9 cellular contexts compared by ENCODE assay signal in the genomic region with DNA sequence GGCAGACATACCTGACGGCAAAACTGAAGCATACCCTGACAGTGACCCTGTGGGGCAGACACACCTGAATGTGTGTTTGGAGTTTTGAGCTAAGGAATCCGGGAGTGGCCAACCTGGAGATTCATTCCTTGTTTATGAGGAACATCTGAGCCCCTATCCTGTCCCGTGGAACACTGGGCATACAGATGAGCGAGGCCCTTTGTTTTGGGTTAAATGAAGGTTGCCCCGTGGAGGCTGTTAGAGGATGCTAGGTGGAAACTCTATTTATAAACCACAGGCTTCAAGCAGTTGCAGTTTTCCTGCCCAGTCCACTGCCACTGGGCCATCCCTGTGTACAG. TPM values are rescaled to one million over a fixed set of nuclear protein-coding genes. Genes with fewer than 3 reads are reported as not detected.
DNase-seq lines count a peak whose midpoint lies in the region; ATAC-seq and TF ChIP-seq lines count a peak whose summit lies in the region.
"Had no signal": no experiment of that assay in that cellular context is flagged by ENCODE, and none has a peak within 500 bp of the region (broad histone marks: within the 10 kb centered on the region; RNA-seq: fewer than 3 reads in every experiment).

No MANE protein-coding gene starts in this region.

- H3K9ac ChIP-seq in fibroblast of lung (ENCODE audit: insufficient read depth, low read length) = peak overlapping the region; percentile 9

- H2AFZ ChIP-seq in fibroblast of lung (ENCODE audit: low read length) = no peak overlapping the region

- TF ChIP-seq POLR2A in stomach (IDR thresholded peaks at IDR 0.05) = no peak

- ATAC-seq in GM21825 (IDR thresholded peaks at IDR 0.05; ENCODE audit: unreplicated experiment) (no peak), left lung (no peak), HG02884 (IDR thresholded peaks at IDR 0.05; ENCODE audit: unreplicated experiment) (no peak)

- H3K36me3 ChIP-seq in fibroblast of lung (ENCODE audit: control insufficient read depth, insufficient read depth, low read length) (no peaks in the 10 kb centered on the region), stomach (peaks cover 0 to 10% (median 7%) of the 10 kb centered on the region in 4 donors), left lung (peaks cover 0 to 11% of the 10 kb centered on the region in 2 donors)

- DNase-seq in LHCN-M2 (ENCODE audit: low read depth) = peak; percentile 25
- DNase-seq in fibroblast of lung (ENCODE audit: low read depth in 2 of 2) = peak in 1 of 2 donors; percentile 36
- no peak for DNase-seq in stomach
- DNase-seq in left lung = no peak
- DNase-seq: NCI-H1417 treated with DMSO at 0.1 percent for 48 hours, NCI-H524 treated with DMSO at 0.1 percent for 48 hours had no signal

- no peaks in the 10 kb centered on the region for H3K27me3 ChIP-seq in fibroblast of lung (ENCODE audit: control insufficient read depth, insufficient read depth, low read length)
- H3K27me3 ChIP-seq in stomach = no peaks in the 10 kb centered on the region
- no peaks in the 10 kb centered on the region for H3K27me3 ChIP-seq in left lung

- TF ChIP-seq CTCF in WI38 (IDR thresholded peaks at IDR 0.05; ENCODE audit: low read depth, low read length) (no peak), fibroblast of lung (conservative IDR thresholded peaks at IDR 0.05 in 1 of 2, IDR thresholded peaks at IDR 0.05 in 1 of 2; ENCODE audit: low read depth in 1 of 2, low read length in 2 of 2) (no peak), stomach (IDR thresholded peaks at IDR 0.05) (no peak), left lung (IDR thresholded peaks at IDR 0.05) (no peak)

- H3K4me2 ChIP-seq in fibroblast of lung (ENCODE audit: extremely low read depth, insufficient read depth, low read length) = peak overlapping the region; percentile 86

- H3K9me3 ChIP-seq in fibroblast of lung (ENCODE audit: control insufficient read depth, insufficient read depth, low read depth, low read length) (no peaks in the 10 kb centered on the region), stomach (no peaks in the 10 kb centered on the region), left lung (no peaks in the 10 kb centered on the region)

- peak overlapping the region; percentile 98 for H3K27ac ChIP-seq in fibroblast of lung (ENCODE audit: insufficient read depth, low read length)
- H3K27ac ChIP-seq in stomach = peak overlapping the region in 4 of 5 donors; percentile 56 to 85 (median 70)
- H3K27ac ChIP-seq in left lung = peak overlapping the region in 1 of 2 donors; percentile 53

- H4K20me1 ChIP-seq in fibroblast of lung (ENCODE audit: control insufficient read depth, extremely low read depth, insufficient read depth, low read length) = no peaks in the 10 kb centered on the region

- peaks cover 91% of the 10 kb centered on the region for H3K79me2 ChIP-seq in fibroblast of lung (ENCODE audit: control insufficient read depth, insufficient read depth, low read length)

- peak overlapping the region; percentile 9; the same call in 1 of the 2 replicates for H3K4me3 ChIP-seq in WI38 (ENCODE audit: low read depth, low read length)
- no peak overlapping the region for H3K4me3 ChIP-seq in fibroblast of lung (replicated peaks in 1 of 4; ENCODE audit: control extremely low read depth in 1 of 4, insufficient read depth in 1 of 4, low read depth in 3 of 4, low read length in 4 of 4)
- no peak overlapping the region for H3K4me3 ChIP-seq in stomach
- H3K4me3 ChIP-seq in left lung = no peak overlapping the region

- no peak for TF ChIP-seq EP300 in stomach (IDR thresholded peaks at IDR 0.05)

- H3K4me1 ChIP-seq in fibroblast of lung (ENCODE audit: control insufficient read depth, extremely low read depth, insufficient read depth, low read length) = peaks cover 36% of the 10 kb centered on the region
- H3K4me1 ChIP-seq in stomach = peaks cover 14 to 84% (median 55%) of the 10 kb centered on the region in 4 donors
- H3K4me1 ChIP-seq in left lung = peaks cover 21 to 52% of the 10 kb centered on the region in 2 donors

- WGBS in stomach, 5 donors = 80 to 90% (median 85%) methylated on average over 5 of the region's 5 CpGs

- intact Hi-C loops in stomach (cut with DNase I; ENCODE audit: low total_unique reads) (loop anchor here (10.0 kb wide), 1 partner anchor 190 kb away; no protein-coding TSS in a partner anchor), left lung (cut with DNase I) (no loop called here)

RNA-seq across cellular contexts. Expression of a gene that starts 18.1 kb away (rescaled TPM):
- 77.3 and 81.6 TPM in 2 replicates for total RNA-seq in LHCN-M2 (2014; rRNA removed)
- 78.4 TPM for polyA plus RNA-seq in LHCN-M2 (2012)
- total RNA-seq in fibroblast of lung = 61.6 and 106 TPM in 2 replicates
- polyA plus RNA-seq in fibroblast of lung = 111 and 115 TPM in 2 replicates
- 124 and 130 TPM in 2 replicates for polyA plus RNA-seq in fibroblast of lung (2012)
- 76.1 and 79.5 TPM in 2 replicates for polyA minus RNA-seq in fibroblast of lung (ENCODE audit: low replicate concordance)
- total RNA-seq in stomach = 100 to 1,000 TPM in 1 of 5 donors, 10 to 100 TPM in 4; 39.3 to 101 (median 49.6) TPM
- 10 to 100 TPM in 2 of 3 donors, 1 to 10 TPM in 1; 5.5 to 18.1 (median 17.8) TPM for polyA plus RNA-seq in stomach
- 100 to 1,000 TPM in 1 of 2 donors, 10 to 100 TPM in 1; 79.5 to 114 TPM for total RNA-seq in left lung
